In genomic region chr15:31867536-31868442, GRCh38 we compare ENCODE assay signal across 8 cellular contexts. TPM values are rescaled to one million over a fixed set of nuclear protein-coding genes. Genes with fewer than 3 reads are reported as not detected.
DNase-seq lines count a peak whose midpoint lies in the region; ATAC-seq and TF ChIP-seq lines count a peak whose summit lies in the region.

No MANE protein-coding gene starts in this region.

- H3K36me3 ChIP-seq in CD4-positive, CD25-positive, alpha-beta regulatory T cell (ENCODE audit: control insufficient read depth, insufficient read depth, low read length): no peaks in the 10 kb centered on the region
- H3K36me3 ChIP-seq in neural cell (ENCODE audit: insufficient read depth, low read length) (no peaks in the 10 kb centered on the region), tibial artery (no peaks in the 10 kb centered on the region)

- no peak overlapping the region for H3K4me3 ChIP-seq in CD4-positive, CD25-positive, alpha-beta regulatory T cell (ENCODE audit: low read depth, low read length)
- H3K4me3 ChIP-seq in neural cell (ENCODE audit: low read length) (no peak overlapping the region), tibial artery (no peak overlapping the region)

- H3K9me2 ChIP-seq in neural cell (ENCODE audit: insufficient read depth, low read length): no peaks in the 10 kb centered on the region

- peak; percentile 15 to 61 (median 41) for DNase-seq in CD4-positive, CD25-positive, alpha-beta regulatory T cell
- DNase-seq in NOMO-1 treated with DMSO at 0.1 percent for 48 hours (lab: John Stamatoyannopoulos, UW; ENCODE audit: unreplicated experiment) (peak; percentile 53), activated T-cell treated with anti-CD3 and anti-CD28 coated beads for 48 hours (ENCODE audit: low read depth) (peak; percentile 55), fibroblast of gingiva (ENCODE audit: low read depth) (peak; percentile 20), tibial artery (no peak), OCI-M2 (lab: John Stamatoyannopoulos, UW; ENCODE audit: unreplicated experiment) (no peak)

- no peaks in the 10 kb centered on the region for H3F3A ChIP-seq in neural cell (ENCODE audit: insufficient read depth, low read length, poor library complexity, severe bottlenecking)

- TF ChIP-seq CTCF in neural cell (IDR thresholded peaks at IDR 0.05; ENCODE audit: poor library complexity, severe bottlenecking) (peak; percentile 69), tibial artery (IDR thresholded peaks at IDR 0.05) (peak; percentile 29 to 77)

- H3K9ac ChIP-seq in neural cell (ENCODE audit: low read length): no peak overlapping the region

- H3K9me3 Mint-ChIP-seq in CD4-positive, CD25-positive, alpha-beta regulatory T cell: peaks cover 0 to 5% (median 0%) of the 10 kb centered on the region in 7 donors

- H3K4me1 ChIP-seq in CD4-positive, CD25-positive, alpha-beta regulatory T cell (ENCODE audit: control insufficient read depth, insufficient read depth, low read length, poor library complexity, severe bottlenecking): peaks cover 6% of the 10 kb centered on the region
- peaks cover 0 to 14% (median 4%) of the 10 kb centered on the region in 4 donors for H3K4me1 ChIP-seq in tibial artery

- H3K4me3 Mint-ChIP-seq in CD4-positive, CD25-positive, alpha-beta regulatory T cell: peak overlapping the region; percentile 54 to 79 (median 66)

- H3K9me3 ChIP-seq in CD4-positive, CD25-positive, alpha-beta regulatory T cell (ENCODE audit: control insufficient read depth in 2 of 2, low read length in 2 of 2): no peaks in the 10 kb centered on the region
- H3K9me3 ChIP-seq in neural cell (ENCODE audit: low read length) (no peaks in the 10 kb centered on the region), tibial artery (no peaks in the 10 kb centered on the region)

- H3K36me3 Mint-ChIP-seq in CD4-positive, CD25-positive, alpha-beta regulatory T cell: no peaks in the 10 kb centered on the region

- no peak overlapping the region for H2AFZ ChIP-seq in neural cell (ENCODE audit: low read depth, low read length)

- H3K27me3 Mint-ChIP-seq in CD4-positive, CD25-positive, alpha-beta regulatory T cell: peaks cover 40% of the 10 kb centered on the region

- no peak for TF ChIP-seq EP300 in neural cell (conservative IDR thresholded peaks at IDR 0.05; ENCODE audit: poor library complexity, severe bottlenecking)

- no peak overlapping the region for H3K27ac ChIP-seq in CD4-positive, CD25-positive, alpha-beta regulatory T cell (ENCODE audit: insufficient read depth, low read length, poor library complexity, severe bottlenecking)
- H3K27ac ChIP-seq in neural cell (ENCODE audit: low read length) (no peak overlapping the region), tibial artery (no peak overlapping the region)

- H3K4me1 Mint-ChIP-seq in CD4-positive, CD25-positive, alpha-beta regulatory T cell: peaks cover 5 to 24% (median 11%) of the 10 kb centered on the region in 4 donors

- H3K27me3 ChIP-seq in CD4-positive, CD25-positive, alpha-beta regulatory T cell (ENCODE audit: control insufficient read depth, insufficient read depth, low read length): no peaks in the 10 kb centered on the region
- H3K27me3 ChIP-seq in neural cell (ENCODE audit: insufficient read depth, low read depth, low read length): no peaks in the 10 kb centered on the region
- H3K27me3 ChIP-seq in tibial artery: no peaks in the 10 kb centered on the region

- no peaks in the 10 kb centered on the region for H4K20me1 ChIP-seq in neural cell (ENCODE audit: insufficient read depth)

- no peak overlapping the region for H3K27ac Mint-ChIP-seq in CD4-positive, CD25-positive, alpha-beta regulatory T cell

- no peak for ATAC-seq in CD4-positive, CD25-positive, alpha-beta regulatory T cell (ENCODE audit: low read depth in 2 of 2)
- peak; percentile 38 for ATAC-seq in HG03175 (IDR thresholded peaks at IDR 0.05; ENCODE audit: unreplicated experiment)

- intact Hi-C loops in tibial artery (cut with DNase I; ENCODE audit: low total_unique reads): no loop called here

- no peak overlapping the region for H3K4me2 ChIP-seq in neural cell (ENCODE audit: low read length)

- peak; percentile 60 for TF ChIP-seq RAD21 in neural cell (conservative IDR thresholded peaks at IDR 0.05)

- no peaks in the 10 kb centered on the region for H3K79me2 ChIP-seq in neural cell (replicated peaks; ENCODE audit: insufficient read depth, low read length)

TF ChIP-seq in neural cell, 6 proteins besides CTCF, POLR2A, EP300 and RAD21:
- TF ChIP-seq SMC3 (conservative IDR thresholded peaks at IDR 0.05; ENCODE audit: poor library complexity): peak; percentile 60
- TF ChIP-seq EZH2 (IDR thresholded peaks at IDR 0.05; ENCODE audit: borderline replicate concordance, insufficient read depth, low read length, poor library complexity, severe bottlenecking): no peak

RNA-seq across cellular contexts. Expression of gene OTUD7A, which starts 2.7 kb away (rescaled TPM):
- 1.3 TPM for total RNA-seq in CD4-positive, CD25-positive, alpha-beta regulatory T cell
- under 1 TPM; 0.06 to 0.17 (median 0.09) TPM for polyA plus RNA-seq in CD4-positive, CD25-positive, alpha-beta regulatory T cell
- polyA plus RNA-seq in neural cell: 5.6 and 9.8 TPM in 2 replicates
- polyA minus RNA-seq in neural cell: 24.3 and 29.1 TPM in 2 replicates

Comparison
In these comparisons a context has a peak if more than half of its experiments do, and no peak if none do; other contexts are left out.
1. DNase-seq: peak in CD4-positive, CD25-positive, alpha-beta regulatory T cell (3 of 3), NOMO-1 treated with DMSO at 0.1 percent for 48 hours (single experiment), activated T-cell treated with anti-CD3 and anti-CD28 coated beads for 48 hours (single experiment) and fibroblast of gingiva (single experiment); none in tibial artery (0 of 2) and OCI-M2 (single experiment).